In the genomic region with DNA sequence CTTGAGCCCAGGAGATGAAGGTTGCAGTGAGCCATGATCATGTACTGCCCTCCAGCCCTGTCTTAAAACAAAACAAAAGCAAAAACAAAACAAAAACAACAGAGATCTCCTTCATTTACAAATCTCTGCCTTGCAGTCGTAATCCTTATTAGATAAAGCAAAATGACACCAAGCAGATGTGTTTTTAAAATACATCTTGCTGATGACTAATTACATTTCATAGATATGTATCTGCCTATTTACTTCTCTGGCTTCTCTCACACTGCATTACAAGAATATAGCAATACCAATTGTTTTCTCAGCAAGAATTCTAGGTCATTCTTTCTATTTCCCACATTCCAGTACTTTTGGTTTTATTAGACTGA, we compare ENCODE assay signal across 9 cellular contexts. TPM values are rescaled to one million over a fixed set of nuclear protein-coding genes. Genes with fewer than 3 reads are reported as not detected.
DNase-seq lines count a peak whose midpoint lies in the region; ATAC-seq, FAIRE-seq and TF ChIP-seq lines count a peak whose summit lies in the region.
"Had no signal": no experiment of that assay in that cellular context is flagged by ENCODE, and none has a peak within 500 bp of the region (broad histone marks: within the 10 kb centered on the region; RNA-seq: fewer than 3 reads in every experiment).

No MANE protein-coding gene starts in this region.

- no peaks in the 10 kb centered on the region for H3K27me3 Mint-ChIP-seq in activated naive CD4-positive, alpha-beta T cell treated with anti-CD3 and anti-CD28 coated beads, Interleukin-2, amount 10 ng/mL, durations not matched to agents 7 days and 5 days
- H3K27me3 Mint-ChIP-seq in memory B cell: no peaks in the 10 kb centered on the region

- intact Hi-C loops in body of pancreas (cut with DNase I): no loop called here

- H3K27me3 ChIP-seq in body of pancreas (no peaks in the 10 kb centered on the region), upper lobe of left lung (no peaks in the 10 kb centered on the region)

- H3K36me3 ChIP-seq in body of pancreas (replicated peaks in 1 of 2; ENCODE audit: insufficient read depth in 1 of 2, low read depth in 2 of 2): no peaks in the 10 kb centered on the region
- no peaks in the 10 kb centered on the region for H3K36me3 ChIP-seq in upper lobe of left lung

- H3K4me1 Mint-ChIP-seq in activated naive CD4-positive, alpha-beta T cell treated with anti-CD3 and anti-CD28 coated beads, Interleukin-2, amount 10 ng/mL, durations not matched to agents 7 days and 5 days: peaks cover 83% of the 10 kb centered on the region
- H3K4me1 Mint-ChIP-seq in memory B cell: peaks cover 49% of the 10 kb centered on the region

- CTCF ChIA-PET in activated naive CD4-positive, alpha-beta T cell treated with anti-CD3 and anti-CD28 coated beads, Interleukin-2, amount 10 ng/mL, durations not matched to agents 7 days and 5 days (lab: Charles Lee): interaction anchor here (4.1 kb wide), 1 partner anchor 23 kb away, joined by 22 read pairs; the partner anchor contains the start of gene NFE2L2

- TF ChIP-seq POLR2A in body of pancreas (IDR thresholded peaks at IDR 0.05) (no peak), upper lobe of left lung (IDR thresholded peaks at IDR 0.05) (no peak)

- ATAC-seq in body of pancreas (no peak), memory B cell (ENCODE audit: low read depth) (no peak), upper lobe of left lung (ENCODE audit: low FRiP score in 2 of 2) (no peak), HG02623 (IDR thresholded peaks at IDR 0.05; ENCODE audit: unreplicated experiment) (no peak)

- H3K9me3 ChIP-seq in body of pancreas: no peaks in the 10 kb centered on the region
- no peaks in the 10 kb centered on the region for H3K9me3 ChIP-seq in upper lobe of left lung

- H3K4me3 ChIP-seq in body of pancreas (no peak overlapping the region), upper lobe of left lung (peak overlapping the region in 1 of 4 donors; percentile 16)

- H3K4me3 Mint-ChIP-seq in activated naive CD4-positive, alpha-beta T cell treated with anti-CD3 and anti-CD28 coated beads, Interleukin-2, amount 10 ng/mL, durations not matched to agents 7 days and 5 days: no peak overlapping the region
- H3K4me3 Mint-ChIP-seq in memory B cell: no peak overlapping the region

- peak overlapping the region; percentile 24 for H3K27ac Mint-ChIP-seq in activated naive CD4-positive, alpha-beta T cell treated with anti-CD3 and anti-CD28 coated beads, Interleukin-2, amount 10 ng/mL, durations not matched to agents 7 days and 5 days
- H3K27ac Mint-ChIP-seq in memory B cell: peak overlapping the region; percentile 86

- DNase-seq in activated naive CD4-positive, alpha-beta T cell treated with anti-CD3 and anti-CD28 coated beads, Interleukin-2, amount 10 ng/mL, durations not matched to agents 7 days and 5 days: no peak
- no peak for DNase-seq in activated naive CD4-positive, alpha-beta T cell treated with anti-CD3 and anti-CD28 coated beads, Interleukin-2, amount 50 U/mL, for 16 hours
- DNase-seq in body of pancreas: no peak
- DNase-seq in memory B cell (ENCODE audit: low spot score in 2 of 2): no peak
- DNase-seq in upper lobe of left lung: no peak
- DNase-seq in urothelium cell line (ENCODE audit: low spot score): no peak
- no peak for DNase-seq in DMS79 (lab: John Stamatoyannopoulos, UW)
- DNase-seq: stimulated activated CD4-positive, alpha-beta T cell treated with anti-CD3 and anti-CD28 coated beads, Interleukin-4, amount 100 ng/mL, for 1 hour had no signal

- H3K27ac ChIP-seq in body of pancreas: peak overlapping the region; percentile 60 to 84 (median 74)
- H3K27ac ChIP-seq in upper lobe of left lung: peak overlapping the region; percentile 81 to 92 (median 86)

- no peak for TF ChIP-seq EP300 in upper lobe of left lung (IDR thresholded peaks at IDR 0.05)

- peaks cover 86% of the 10 kb centered on the region for H3K4me1 ChIP-seq in body of pancreas
- H3K4me1 ChIP-seq in upper lobe of left lung: peaks cover 95 to 98% (median 97%) of the 10 kb centered on the region in 4 donors

- WGBS in body of pancreas, 2 donors: 57 to 68% methylated on average over 1 of the region's 1 CpG
- WGBS in upper lobe of left lung, 2 donors: 48 to 57% methylated on average over 1 of the region's 1 CpG

- no peak for TF ChIP-seq CTCF in body of pancreas (IDR thresholded peaks at IDR 0.05)
- no peak for TF ChIP-seq CTCF in upper lobe of left lung (IDR thresholded peaks at IDR 0.05)

- no peak for FAIRE-seq in urothelium cell line (lab: Jason Lieb, UNC)

- peaks cover 41% of the 10 kb centered on the region for H3K36me3 Mint-ChIP-seq in activated naive CD4-positive, alpha-beta T cell treated with anti-CD3 and anti-CD28 coated beads, Interleukin-2, amount 10 ng/mL, durations not matched to agents 7 days and 5 days
- peaks cover 6% of the 10 kb centered on the region for H3K36me3 Mint-ChIP-seq in memory B cell

- H3K9me3 Mint-ChIP-seq in activated naive CD4-positive, alpha-beta T cell treated with anti-CD3 and anti-CD28 coated beads, Interleukin-2, amount 10 ng/mL, durations not matched to agents 7 days and 5 days: no peaks in the 10 kb centered on the region
- H3K9me3 Mint-ChIP-seq in memory B cell: no peaks in the 10 kb centered on the region

RNA-seq across cellular contexts. Expression of gene NFE2L2, which starts 22.8 kb away (rescaled TPM):
- total RNA-seq in body of pancreas (10 to 100 TPM; 45.1 to 55.4 TPM), upper lobe of left lung (100 to 1,000 TPM in 3 of 6 donors, 10 to 100 TPM in 3; 52.4 to 174 (median 94.4) TPM)

RNA-seq across cellular contexts. Expression of gene HNRNPA3, which starts 29.2 kb away (rescaled TPM):
- 10 to 100 TPM; 44.1 to 58.0 TPM for total RNA-seq in body of pancreas
- total RNA-seq in upper lobe of left lung: 100 to 1,000 TPM in 2 of 6 donors, 10 to 100 TPM in 4; 53.2 to 146 (median 89.0) TPM
